ENCODE assay signal across 8 cellular contexts in the genomic region with DNA sequence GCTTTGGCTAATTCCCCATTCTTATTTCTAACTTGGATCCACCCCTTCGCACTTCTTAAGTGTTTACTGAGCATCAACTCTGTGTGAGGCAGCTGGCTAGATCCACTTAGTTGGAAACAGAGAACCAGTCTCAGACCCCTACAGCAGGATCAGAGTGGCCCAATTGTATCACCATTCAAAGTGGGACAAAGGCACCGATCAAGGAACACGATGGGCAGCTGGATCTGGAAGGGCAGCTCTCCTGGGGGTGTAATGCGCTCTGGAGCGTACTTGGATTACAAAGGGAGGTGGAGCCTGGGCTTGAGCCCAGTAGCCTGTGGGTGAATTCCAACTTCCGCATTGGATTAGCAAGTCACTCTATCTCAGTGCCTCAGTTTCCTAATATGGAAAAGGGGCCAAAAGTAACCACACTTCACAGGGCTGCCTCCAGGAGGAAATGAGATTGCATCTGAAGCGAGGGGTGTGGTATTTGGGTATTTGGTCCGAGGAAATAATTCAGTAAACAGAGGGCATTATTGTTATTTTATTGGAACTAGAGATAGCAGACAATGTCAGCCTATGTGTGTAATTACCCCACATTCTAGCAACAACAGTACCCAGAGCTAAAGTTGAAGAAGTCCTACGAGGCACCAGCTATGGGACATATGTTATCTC. TPM values are rescaled to one million over a fixed set of nuclear protein-coding genes. Genes with fewer than 3 reads are reported as not detected.
DNase-seq lines count a peak whose midpoint lies in the region; ATAC-seq and TF ChIP-seq lines count a peak whose summit lies in the region.

No MANE protein-coding gene starts in this region.

- H3K27ac ChIP-seq in skeletal muscle tissue (ENCODE audit: low read depth, low read length): peak overlapping the region; percentile 74

- in situ Hi-C loops in astrocyte of the spinal cord (cut with HindIII; ENCODE audit: low sequenced_read_pairs) (no loop called here), KBM-7 (cut with MboI; ENCODE audit: low pct_unique_long_range_greater_than_20kb, low sequenced_read_pairs) (no loop called here)

- H3K9ac ChIP-seq in skeletal muscle tissue (ENCODE audit: low read depth in 1 of 3, low read length in 3 of 3): peak overlapping the region in 1 of 3 donors; percentile 1

- DNase-seq in NCI-H524 (lab: John Stamatoyannopoulos, UW): peak; percentile 78 to 81
- DNase-seq in astrocyte of the spinal cord (ENCODE audit: low read depth, low spot score): no peak
- DNase-seq in iPS-NIHi11 (ENCODE audit: low spot score): peak; percentile 47
- DNase-seq in KBM-7: no peak
- DNase-seq in stimulated activated naive CD8-positive, alpha-beta T cell treated with anti-CD3 and anti-CD28 coated beads, Interleukin-15, Interleukin-2, amounts not matched to agents 100 U/mL and 50 U/mL, for 24 hours: no peak
- no peak for DNase-seq in NCI-H2081 treated with DMSO at 0.1 percent for 48 hours (lab: John Stamatoyannopoulos, UW)

- H3K9me3 ChIP-seq in skeletal muscle tissue (ENCODE audit: control insufficient read depth in 3 of 3, low read length in 3 of 3): no peaks in the 10 kb centered on the region

- no peaks in the 10 kb centered on the region for H3K27me3 ChIP-seq in skeletal muscle tissue (ENCODE audit: control insufficient read depth in 3 of 3, insufficient read depth in 3 of 3, low read length in 3 of 3)

- TF ChIP-seq CTCF in astrocyte of the spinal cord (IDR thresholded peaks at IDR 0.05; ENCODE audit: low read depth, low read length): no peak

- peaks cover 30 to 50% (median 46%) of the 10 kb centered on the region in 3 donors for H3K4me1 ChIP-seq in skeletal muscle tissue (ENCODE audit: control insufficient read depth in 3 of 3, insufficient read depth in 3 of 3, low read length in 3 of 3)

- no peak for ATAC-seq in GM21717 (IDR thresholded peaks at IDR 0.05; ENCODE audit: unreplicated experiment)
- ATAC-seq in stimulated activated naive CD8-positive, alpha-beta T cell treated with anti-CD3 and anti-CD28 coated beads, Interleukin-15, Interleukin-2, amounts not matched to agents 100 U/mL and 50 U/mL, for 24 hours: no peak

- H3K36me3 ChIP-seq in skeletal muscle tissue (ENCODE audit: control insufficient read depth in 3 of 3, insufficient read depth in 3 of 3, low read length in 3 of 3): no peaks in the 10 kb centered on the region

- H3K4me3 ChIP-seq in astrocyte of the spinal cord (ENCODE audit: low read depth, low read length) (peak overlapping the region; percentile 23), skeletal muscle tissue (ENCODE audit: low read length in 3 of 3) (no peak overlapping the region)

RNA-seq across cellular contexts. Expression of a gene that starts 11.9 kb away (rescaled TPM):
- total RNA-seq in skeletal muscle tissue: 25.6 TPM

Comparison
In these comparisons a context has a peak if more than half of its experiments do, and no peak if none do; other contexts are left out.
1. DNase-seq: peak in NCI-H524 (2 of 2) and iPS-NIHi11 (single experiment); none in astrocyte of the spinal cord (single experiment), KBM-7 (single experiment), stimulated activated naive CD8-positive, alpha-beta T cell treated with anti-CD3 and anti-CD28 coated beads, Interleukin-15, Interleukin-2, amounts not matched to agents 100 U/mL and 50 U/mL, for 24 hours (single experiment) and NCI-H2081 treated with DMSO at 0.1 percent for 48 hours (single experiment).